Comparison of ENCODE assay signal across 1 cellular context in genomic region chr15:89362203-89363101, GRCh38.
A peak's percentile ranks its signal among the peaks of the same experiment; 100 is the strongest.
TF ChIP-seq lines count a peak whose summit lies in the region.

No MANE protein-coding gene starts in this region.

TF ChIP-seq in HEK293, 187 proteins besides CTCF, POLR2A, EP300 and RAD21 (continued from another document and continues in another):
- TF ChIP-seq ZNF518A (tag by site-specific recombination; conservative IDR thresholded peaks at IDR 0.05; ENCODE audit: low read depth) (no peak), ZNF529 (tag by site-specific recombination; IDR thresholded peaks at IDR 0.05; ENCODE audit: insufficient replicate concordance) (no peak), KLF8 (tag by site-specific recombination; IDR thresholded peaks at IDR 0.05) (peak; percentile 21; the same call in 1 of the 2 replicates), GLIS2 (tag by site-specific recombination; IDR thresholded peaks at IDR 0.05) (peak; percentile 60), BCL11B (tag by site-specific recombination; IDR thresholded peaks at IDR 0.05; ENCODE audit: low read depth) (no peak), ZBTB20 (tag by site-specific recombination; IDR thresholded peaks at IDR 0.05) (peak; percentile 98), ZNF660 (tag by site-specific recombination; IDR thresholded peaks at IDR 0.05) (peak; percentile 56), ZBTB1 (tag by site-specific recombination; IDR thresholded peaks at IDR 0.05) (no peak), ZBTB21 (tag by site-specific recombination; IDR thresholded peaks at IDR 0.05) (peak; percentile 57; the same call in 1 of the 2 replicates), ZNF654 (tag by site-specific recombination; IDR thresholded peaks at IDR 0.05; ENCODE audit: low read depth) (no peak), REST (tag by site-specific recombination; IDR thresholded peaks at IDR 0.05) (no peak), ZNF18 (tag by site-specific recombination; IDR thresholded peaks at IDR 0.05) (no peak), ZNF221 (tag by site-specific recombination; IDR thresholded peaks at IDR 0.05; ENCODE audit: borderline replicate concordance) (no peak), TSHZ1 (tag by site-specific recombination; IDR thresholded peaks at IDR 0.05; ENCODE audit: borderline replicate concordance) (no peak), TRIM28 (IDR thresholded peaks at IDR 0.05; ENCODE audit: borderline replicate concordance, low read length) (no peak), ZNF362 (tag by site-specific recombination; IDR thresholded peaks at IDR 0.05) (no peak), ZNF561 (tag by site-specific recombination; IDR thresholded peaks at IDR 0.05; ENCODE audit: borderline replicate concordance) (peak; percentile 68; the same call in 1 of the 2 replicates), ZIC2 (tag by site-specific recombination; IDR thresholded peaks at IDR 0.05) (peak; percentile 50; the same call in 1 of the 2 replicates), PATZ1 (tag by site-specific recombination; IDR thresholded peaks at IDR 0.05) (peak; percentile 86), YY1 (tag by site-specific recombination; IDR thresholded peaks at IDR 0.05) (0 out of 2 replicates have a peak, but pooled peaks have one; percentile 26), ZNF837 (tag by site-specific recombination; IDR thresholded peaks at IDR 0.05) (no peak), GLIS1 (tag by site-specific recombination; IDR thresholded peaks at IDR 0.05) (peak; percentile 77), ZNF121 (tag by site-specific recombination; IDR thresholded peaks at IDR 0.05) (no peak), ZNF626 (tag by site-specific recombination; IDR thresholded peaks at IDR 0.05) (no peak), EGR2 (tag by site-specific recombination; IDR thresholded peaks at IDR 0.05; ENCODE audit: low read depth) (peak; percentile 12; the same call in 1 of the 2 replicates), ZNF211 (tag by site-specific recombination; IDR thresholded peaks at IDR 0.05; ENCODE audit: low read depth) (no peak), ZNF658 (tag by site-specific recombination; IDR thresholded peaks at IDR 0.05) (no peak), PRDM4 (tag by site-specific recombination; IDR thresholded peaks at IDR 0.05) (no peak), ZNF391 (tag by site-specific recombination; IDR thresholded peaks at IDR 0.05; ENCODE audit: borderline replicate concordance, low read depth) (no peak), ZNF449 (tag by site-specific recombination; IDR thresholded peaks at IDR 0.05) (no peak), FEZF1 (tag by site-specific recombination; IDR thresholded peaks at IDR 0.05) (no peak)
